ENCODE assay signal across 1 cellular context in genomic region chr1:84632975-84633427, GRCh38.
TF ChIP-seq lines count a peak whose summit lies in the region.

No MANE protein-coding gene starts in this region.

TF ChIP-seq in K562, 482 proteins besides CTCF, POLR2A, EP300 and RAD21 (continued from another document and continues in another):
- TF ChIP-seq ZBTB40 (IDR thresholded peaks at IDR 0.05), result no peak
- TF ChIP-seq ZBTB40 (CRISPR knock-in tag; IDR thresholded peaks at IDR 0.05), result no peak
- no peak for TF ChIP-seq EWSR1 (IDR thresholded peaks at IDR 0.05; ENCODE audit: borderline replicate concordance, low read depth, partially characterized antibody)
- no peak for TF ChIP-seq ZNF239 (CRISPR knock-in tag; IDR thresholded peaks at IDR 0.05)
- TF ChIP-seq TFAM (CRISPR knock-in tag; conservative IDR thresholded peaks at IDR 0.05), result no peak
- TF ChIP-seq MAFF (IDR thresholded peaks at IDR 0.05; ENCODE audit: low read length), result peak; percentile 14; the same call in 1 of the 2 replicates
- no peak for TF ChIP-seq NBN (IDR thresholded peaks at IDR 0.05; ENCODE audit: low read depth)
- no peak for TF ChIP-seq ZNF318 (IDR thresholded peaks at IDR 0.05; ENCODE audit: borderline replicate concordance in 1 of 2, low read depth in 1 of 2)
- TF ChIP-seq HDAC1 (IDR thresholded peaks at IDR 0.05), result 0 out of 4 replicates have a peak, but pooled peaks of 1 of the 2 experiments have one; percentile 32
- TF ChIP-seq MYC (IDR thresholded peaks at IDR 0.05; ENCODE audit: low read depth, low read length), result no peak
- TF ChIP-seq MYC (CRISPR knock-in tag; IDR thresholded peaks at IDR 0.05; ENCODE audit: borderline replicate concordance, low read depth), result no peak
- TF ChIP-seq ARID4B (CRISPR knock-in tag; IDR thresholded peaks at IDR 0.05), result no peak
- no peak for TF ChIP-seq ZNF609 (CRISPR knock-in tag; IDR thresholded peaks at IDR 0.05; ENCODE audit: borderline replicate concordance)
- no peak for TF ChIP-seq CEBPB (tag; IDR thresholded peaks at IDR 0.05)
- no peak for TF ChIP-seq RBM39 (optimal IDR thresholded peaks at IDR 0.05; ENCODE audit: low read depth, low read length)
- TF ChIP-seq HNRNPL (IDR thresholded peaks at IDR 0.05; ENCODE audit: low read depth, low read length), result no peak
- TF ChIP-seq POU5F1 (IDR thresholded peaks at IDR 0.05; ENCODE audit: borderline replicate concordance, low read depth, low read length, partially characterized antibody), result no peak
- TF ChIP-seq RAD51 (IDR thresholded peaks at IDR 0.05; ENCODE audit: borderline replicate concordance, low read depth), result no peak
- no peak for TF ChIP-seq GABPB1 (CRISPR knock-in tag; IDR thresholded peaks at IDR 0.05)
- peak; percentile 32; the same call in 1 of the 2 replicates for TF ChIP-seq NFE2 (IDR thresholded peaks at IDR 0.05; ENCODE audit: low read depth)
- TF ChIP-seq CBFA2T3 (IDR thresholded peaks at IDR 0.05), result peak; percentile 12; the same call in 1 of the 2 replicates
- no peak for TF ChIP-seq CTCFL (IDR thresholded peaks at IDR 0.05; ENCODE audit: borderline replicate concordance, insufficient read depth, low read depth, low read length, poor library complexity, severe bottlenecking)
